In genomic region chr5:65482280-65482726, GRCh38 we compare ENCODE assay signal across 8 cellular contexts. TPM values are rescaled to one million over a fixed set of nuclear protein-coding genes. Genes with fewer than 3 reads are reported as not detected.
DNase-seq lines count a peak whose midpoint lies in the region; ATAC-seq and TF ChIP-seq lines count a peak whose summit lies in the region.

No MANE protein-coding gene starts in this region.

- H3K4me1 ChIP-seq in A673 (ENCODE audit: insufficient read depth, low read length, poor library complexity, severe bottlenecking) (peaks cover 9% of the 10 kb centered on the region), PC-9 (replicated peaks; ENCODE audit: insufficient read depth) (peaks cover 26% of the 10 kb centered on the region), ectodermal cell (ENCODE audit: control insufficient read depth, insufficient read depth, low read length) (peaks cover 7% of the 10 kb centered on the region), mucosa of rectum (ENCODE audit: control insufficient read depth in 2 of 2, insufficient read depth in 2 of 2, low read length in 2 of 2) (peaks cover 7% of the 10 kb centered on the region in 2 donors)

- POLR2A ChIA-PET in A673 (lab: Charles Lee; ENCODE audit: low non-redundant PET) (interaction anchor here (0.7 kb wide), 2 partner anchors 38 to 790 kb away, joined by 5 to 6 read pairs; no protein-coding TSS in a partner anchor), PC-9 (lab: Charles Lee; ENCODE audit: unreplicated experiment) (interaction anchor here (0.6 to 0.8 kb wide), 4 partner anchors 53 to 670 kb away, joined by 4 to 15 read pairs (median 10); no protein-coding TSS in a partner anchor)

- H3F3A ChIP-seq in PC-9 (ENCODE audit: insufficient read depth, low read depth) = peaks cover 14% of the 10 kb centered on the region

- TSS peak; percentile 99 for BruUV-seq in A673 (replicated peaks; lab: Mats Ljungman, UMichigan)
- no TSS peak for BruUV-seq in PC-9 (replicated peaks; lab: Mats Ljungman, UMichigan)

- H3K36me3 ChIP-seq in A673 (ENCODE audit: insufficient read depth, low read length, poor library complexity, severe bottlenecking) = no peaks in the 10 kb centered on the region
- no peaks in the 10 kb centered on the region for H3K36me3 ChIP-seq in PC-9 (ENCODE audit: low read depth)
- H3K36me3 ChIP-seq in ectodermal cell (ENCODE audit: control insufficient read depth, insufficient read depth, low read length) = no peaks in the 10 kb centered on the region
- no peaks in the 10 kb centered on the region for H3K36me3 ChIP-seq in mucosa of rectum (ENCODE audit: control insufficient read depth in 2 of 2, insufficient read depth in 2 of 2, low read length in 2 of 2)

- H3K4me2 ChIP-seq in PC-9 = peak overlapping the region; percentile 97

- peak overlapping the region; percentile 57 for H3K4me3 ChIP-seq in A673 (ENCODE audit: low read depth, low read length, poor library complexity, severe bottlenecking)
- H3K4me3 ChIP-seq in PC-9 = peak overlapping the region; percentile 85
- H3K4me3 ChIP-seq in ectodermal cell (ENCODE audit: insufficient read depth, low read depth, low read length) = peak overlapping the region; percentile 36
- peak overlapping the region; percentile 85 to 86 for H3K4me3 ChIP-seq in mucosa of rectum (ENCODE audit: low read length in 2 of 2)

- peak; percentile 12 for ATAC-seq in GM18511 (IDR thresholded peaks at IDR 0.05; ENCODE audit: unreplicated experiment)
- no peak for ATAC-seq in GM18873 (IDR thresholded peaks at IDR 0.05; ENCODE audit: low FRiP score, unreplicated experiment)

- intact Hi-C loops in A673 (cut with micrococcal nuclease; ENCODE audit: unreplicated experiment) (loop anchor here (2.0 to 5.0 kb wide), 5 partner anchors 268 to 845 kb away; no protein-coding TSS in a partner anchor), PC-9 (cut with micrococcal nuclease; ENCODE audit: unreplicated experiment) (loop anchor here (1.0 to 5.0 kb wide), 4 partner anchors 270 to 545 kb away; no protein-coding TSS in a partner anchor)

- H3K27ac ChIP-seq in A673 (ENCODE audit: low read depth, low read length, poor library complexity, severe bottlenecking) (peak overlapping the region; percentile 71), PC-9 (0 out of 2 replicates have a peak overlapping the region, but pooled peaks have one; percentile 2), ectodermal cell (ENCODE audit: insufficient read depth, low read depth, low read length, poor library complexity, severe bottlenecking) (peak overlapping the region; percentile 83), mucosa of rectum (ENCODE audit: low read depth in 2 of 2, low read length in 2 of 2) (peak overlapping the region; percentile 62 to 68)

- DNase-seq in A673 (ENCODE audit: low spot score) (peak; percentile 21), PC-9 (peak in 1 of 2 experiments; percentile 13), NCI-H526 treated with DMSO at 0.1 percent for 48 hours (lab: John Stamatoyannopoulos, UW) (no peak)
- no peak for DNase-seq in activated CD8-positive, alpha-beta memory T cell treated with anti-CD3 and anti-CD28 coated beads, Interleukin-2, amount 50 U/mL, for 4 hours

- TF ChIP-seq CTCF in A673 (conservative IDR thresholded peaks at IDR 0.05; ENCODE audit: low read depth, low read length) (no peak), PC-9 (conservative IDR thresholded peaks at IDR 0.05) (no peak)

- H3K27me3 ChIP-seq in A673 (replicated peaks; ENCODE audit: insufficient read depth, low read depth, low read length, poor library complexity) = no peaks in the 10 kb centered on the region
- no peaks in the 10 kb centered on the region for H3K27me3 ChIP-seq in PC-9 (ENCODE audit: insufficient read depth, low read depth)
- no peaks in the 10 kb centered on the region for H3K27me3 ChIP-seq in ectodermal cell (ENCODE audit: control insufficient read depth, insufficient read depth, low read length, poor library complexity, severe bottlenecking)
- no peaks in the 10 kb centered on the region for H3K27me3 ChIP-seq in mucosa of rectum (ENCODE audit: control insufficient read depth in 2 of 2, insufficient read depth in 2 of 2, low read length in 2 of 2)

- H4K20me1 ChIP-seq in PC-9 (ENCODE audit: insufficient read depth) = no peaks in the 10 kb centered on the region

- H3K9me2 ChIP-seq in PC-9 (ENCODE audit: insufficient read depth) = no peaks in the 10 kb centered on the region

- H2AFZ ChIP-seq in PC-9 = peak overlapping the region; percentile 83

- no peaks in the 10 kb centered on the region for H3K9me3 ChIP-seq in A673 (ENCODE audit: low read depth, low read length, poor library complexity, severe bottlenecking)
- no peaks in the 10 kb centered on the region for H3K9me3 ChIP-seq in PC-9 (ENCODE audit: insufficient read depth, low read depth)
- H3K9me3 ChIP-seq in ectodermal cell (ENCODE audit: control insufficient read depth, low read length) = no peaks in the 10 kb centered on the region
- no peaks in the 10 kb centered on the region for H3K9me3 ChIP-seq in mucosa of rectum (ENCODE audit: control insufficient read depth in 2 of 2, low read length in 2 of 2)

- H3K9ac ChIP-seq in mucosa of rectum (ENCODE audit: low read depth in 1 of 2, low read length in 2 of 2) = peak overlapping the region; percentile 14 to 55

- WGBS in ectodermal cell, 2 experiments = 4 to 8% methylated on average over 6 of the region's 6 CpGs

- CTCF ChIA-PET in A673 (lab: Charles Lee) (interaction anchor here (0.7 to 2.0 kb wide), 3 partner anchors 449 to 671 kb away, joined by 3 to 28 read pairs (median 4); no protein-coding TSS in a partner anchor), PC-9 (lab: Charles Lee) (interaction anchor here (0.5 to 2.2 kb wide), 5 partner anchors 9 to 671 kb away, joined by 3 to 21 read pairs (median 4); no protein-coding TSS in a partner anchor)

- no peaks in the 10 kb centered on the region for H3K79me2 ChIP-seq in PC-9 (ENCODE audit: low read depth)

RNA-seq across cellular contexts. Expression of gene ADAMTS6, which starts 0.6 kb away (rescaled TPM):
- 2.6 and 2.8 TPM in 2 replicates for total RNA-seq in A673 (2021)
- total RNA-seq in PC-9 (2021) = 1.4 and 2.1 TPM in 2 replicates
- 3.6 TPM for polyA plus RNA-seq in ectodermal cell (2013, experiment 1 of 4)
- 4.7 TPM for polyA plus RNA-seq in ectodermal cell (2013, experiment 2 of 4)
- 5.6 TPM for polyA plus RNA-seq in ectodermal cell (2013, experiment 3 of 4)
- polyA plus RNA-seq in ectodermal cell (2013, experiment 4 of 4) = 2.6 TPM

Comparison
In these comparisons a context has a peak if more than half of its experiments do, and no peak if none do; other contexts are left out.
1. H3K27ac ChIP-seq: peak in every context shown above with its lines; median percentile 83 in ectodermal cell; 71 in A673; 65 in mucosa of rectum; 2 in PC-9.